8 cellular contexts compared by ENCODE assay signal in the genomic region with DNA sequence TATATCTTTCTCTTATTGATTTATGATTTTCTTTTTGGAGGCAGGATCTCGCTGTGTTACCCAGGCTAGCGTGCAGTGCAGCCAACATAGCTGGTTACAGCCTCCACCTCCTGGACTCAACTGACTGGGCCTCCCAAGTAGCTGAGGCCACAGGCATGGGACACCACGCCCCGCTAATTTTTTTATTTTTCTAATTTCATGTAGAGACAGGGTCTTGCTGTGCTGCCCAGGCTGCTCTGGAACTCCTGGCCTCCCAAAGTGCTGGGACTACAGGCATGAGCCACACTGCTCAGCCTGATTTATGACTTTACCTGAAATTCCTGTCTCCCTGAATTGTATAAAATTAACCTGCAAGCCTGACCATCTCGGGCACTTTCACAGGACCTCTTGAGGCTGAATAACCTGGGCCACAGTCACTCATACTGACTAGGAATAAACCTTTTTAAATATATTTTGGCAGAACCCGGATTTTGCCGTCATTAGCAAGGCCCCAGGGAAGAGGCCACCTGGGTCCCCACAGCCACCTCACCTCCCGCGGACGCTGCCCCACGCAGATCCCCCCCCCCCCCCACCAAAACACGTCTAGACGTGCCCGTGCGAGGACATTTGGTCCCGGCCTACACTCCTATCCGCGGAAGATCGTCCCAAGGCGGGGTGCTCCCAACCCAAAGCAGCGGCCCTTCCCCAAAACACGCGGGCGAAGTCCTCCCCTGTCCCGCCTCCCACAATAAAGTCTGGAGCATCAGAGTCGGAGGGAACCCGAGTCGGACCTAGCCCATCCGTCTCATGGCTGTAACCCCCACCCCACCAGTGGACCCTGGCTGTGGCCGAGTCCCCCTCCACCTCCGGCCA. TPM values are rescaled to one million over a fixed set of nuclear protein-coding genes. Genes with fewer than 3 reads are reported as not detected.
DNase-seq lines count a peak whose midpoint lies in the region; ATAC-seq and TF ChIP-seq lines count a peak whose summit lies in the region.

No MANE protein-coding gene starts in this region.

- peak overlapping the region; percentile 71 for H3K4me3 ChIP-seq in AG09309 (ENCODE audit: control insufficient read depth, low read depth, low read length)
- H3K4me3 ChIP-seq in cardiac muscle cell: peak overlapping the region; percentile 74
- H3K4me3 ChIP-seq in prostate gland: peak overlapping the region; percentile 85 to 88

- DNase-seq in AG09309 (ENCODE audit: low read depth) (no peak), cardiac muscle cell (ENCODE audit: low read depth in 1 of 2, low spot score in 1 of 2) (no peak), prostate gland (ENCODE audit: low spot score) (no peak)
- peak; percentile 18 for DNase-seq in activated CD4-positive, alpha-beta memory T cell treated with anti-CD3 and anti-CD28 coated beads for 36 hours
- no peak for DNase-seq in NK-92 treated with Interleukin-12 subunit alpha and Interleukin-12 subunit beta, amount 100 ng/mL, for 24 hours (lab: John Stamatoyannopoulos, UW)

- H3K36me3 Mint-ChIP-seq in activated CD4-positive, alpha-beta memory T cell treated with anti-CD3 and anti-CD28 coated beads for 36 hours: peaks cover 18% of the 10 kb centered on the region

- peak overlapping the region; percentile 89 for H3K4me3 Mint-ChIP-seq in activated CD4-positive, alpha-beta memory T cell treated with anti-CD3 and anti-CD28 coated beads for 36 hours

- no peaks in the 10 kb centered on the region for H3K27me3 Mint-ChIP-seq in activated CD4-positive, alpha-beta memory T cell treated with anti-CD3 and anti-CD28 coated beads for 36 hours

- TF ChIP-seq CTCF in AG09309 (IDR thresholded peaks at IDR 0.05; ENCODE audit: control insufficient read depth, insufficient read depth, low read depth, low read length, missing control alignments) (no peak), cardiac muscle cell (IDR thresholded peaks at IDR 0.05; ENCODE audit: low read depth, low read length) (no peak), prostate gland (IDR thresholded peaks at IDR 0.05) (no peak)

- TF ChIP-seq POLR2A in prostate gland (IDR thresholded peaks at IDR 0.05): no peak

- no peaks in the 10 kb centered on the region for H3K9me3 ChIP-seq in cardiac muscle cell (ENCODE audit: low read depth)
- no peaks in the 10 kb centered on the region for H3K9me3 ChIP-seq in prostate gland

- peak overlapping the region; percentile 77 for H3K27ac Mint-ChIP-seq in activated CD4-positive, alpha-beta memory T cell treated with anti-CD3 and anti-CD28 coated beads for 36 hours

- ATAC-seq in GM21786 (IDR thresholded peaks at IDR 0.05; ENCODE audit: unreplicated experiment) (peak; percentile 0), HG02623 (IDR thresholded peaks at IDR 0.05; ENCODE audit: unreplicated experiment) (no peak), GM18870 (IDR thresholded peaks at IDR 0.05; ENCODE audit: unreplicated experiment) (no peak)

- peaks cover 21% of the 10 kb centered on the region for H3K4me1 Mint-ChIP-seq in activated CD4-positive, alpha-beta memory T cell treated with anti-CD3 and anti-CD28 coated beads for 36 hours (ENCODE audit: low read depth)

- H3K4me1 ChIP-seq in cardiac muscle cell (ENCODE audit: low read depth) (peaks cover 14% of the 10 kb centered on the region), prostate gland (replicated peaks) (no peaks in the 10 kb centered on the region)

- CTCF ChIA-PET in activated CD4-positive, alpha-beta memory T cell treated with anti-CD3 and anti-CD28 coated beads for 36 hours (lab: Charles Lee): no interaction called here

- peaks cover 15% of the 10 kb centered on the region for H3K9me3 Mint-ChIP-seq in activated CD4-positive, alpha-beta memory T cell treated with anti-CD3 and anti-CD28 coated beads for 36 hours

- 12% methylated on average over 30 of the region's 31 CpGs for WGBS in prostate gland

- intact Hi-C loops in activated CD4-positive, alpha-beta memory T cell treated with anti-CD3 and anti-CD28 coated beads for 36 hours (cut with micrococcal nuclease): loop anchor here (1.0 to 2.0 kb wide), 5 partner anchors 44 to 703 kb away; a partner anchor contains a TSS
- intact Hi-C loops in prostate gland (cut with DNase I): loop anchor here (2.0 to 10.0 kb wide), 2 partner anchors 73 to 161 kb away; no protein-coding TSS in a partner anchor

- POLR2A ChIA-PET in activated CD4-positive, alpha-beta memory T cell treated with anti-CD3 and anti-CD28 coated beads for 36 hours (lab: Charles Lee): interaction anchor here (0.6 kb wide), 1 partner anchor 11 kb away, joined by 3 read pairs; no protein-coding TSS in a partner anchor

- no peaks in the 10 kb centered on the region for H3K27me3 ChIP-seq in cardiac muscle cell
- H3K27me3 ChIP-seq in prostate gland (replicated peaks; ENCODE audit: insufficient read depth): no peaks in the 10 kb centered on the region

- H3K36me3 ChIP-seq in cardiac muscle cell: no peaks in the 10 kb centered on the region
- H3K36me3 ChIP-seq in prostate gland: no peaks in the 10 kb centered on the region

- peak overlapping the region; percentile 94 for H3K27ac ChIP-seq in cardiac muscle cell
- peak overlapping the region; percentile 88 to 92 for H3K27ac ChIP-seq in prostate gland

RNA-seq across cellular contexts. Expression of a gene that starts 0.9 kb away (rescaled TPM):
- 10 to 100 TPM; 12.1 to 12.5 TPM for total RNA-seq in activated CD4-positive, alpha-beta memory T cell treated with anti-CD3 and anti-CD28 coated beads for 36 hours
- total RNA-seq in cardiac muscle cell (13.2 and 23.1 TPM in 2 replicates), prostate gland (10 to 100 TPM; 16.0 to 20.3 TPM)
- 5.6 and 7.5 TPM in 2 replicates for polyA plus RNA-seq in cardiac muscle cell
